17 cellular contexts compared by ENCODE assay signal in the genomic region with DNA sequence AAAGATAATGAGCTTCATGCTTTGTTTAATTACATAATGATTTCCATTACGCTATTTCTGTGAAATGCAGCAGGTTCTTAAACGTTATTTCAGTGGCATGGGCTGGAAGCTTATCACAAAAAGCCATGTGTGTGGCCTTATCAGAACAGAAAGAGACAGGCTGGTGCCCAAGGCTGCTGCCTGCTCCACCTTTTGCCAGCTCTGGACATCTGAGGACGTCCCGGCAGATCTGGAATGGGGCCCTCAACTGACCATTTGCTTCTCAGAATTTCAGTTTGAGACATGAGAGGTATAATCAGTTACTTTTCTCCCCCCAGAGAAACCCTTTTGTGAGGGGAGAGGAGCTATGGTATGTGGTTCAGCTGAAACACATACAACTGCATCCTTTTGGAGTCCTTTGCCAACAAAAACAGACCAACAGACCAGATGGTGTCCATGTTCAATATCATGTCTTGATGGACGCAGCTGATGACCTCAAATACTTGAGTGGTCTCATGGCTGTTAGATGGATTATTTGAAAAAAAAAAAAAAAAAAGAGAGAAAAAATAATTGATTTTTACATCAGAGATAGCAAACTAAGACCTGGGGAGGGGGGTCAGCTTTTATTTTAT. TPM values are rescaled to one million over a fixed set of nuclear protein-coding genes. Genes with fewer than 3 reads are reported as not detected.
"Had no signal": no experiment of that assay in that cellular context is flagged by ENCODE, and none has a peak within 500 bp of the region (broad histone marks: within the 10 kb centered on the region; RNA-seq: fewer than 3 reads in every experiment).

No MANE protein-coding gene starts in this region.

- H3K27me3 ChIP-seq: gastrocnemius medialis had no signal

- H3K4me3 ChIP-seq: gastrocnemius medialis had no signal

- DNase-seq: activated CD4-positive, alpha-beta T cell treated with anti-CD3 and anti-CD28 coated beads for 4 hours; activated CD8-positive, alpha-beta memory T cell treated with anti-CD3 and anti-CD28 coated beads, Interleukin-2, amount 50 U/mL, for 4 hours; activated CD8-positive, alpha-beta T cell treated with anti-CD3 and anti-CD28 coated beads, Interleukin-2, amount 10 ng/mL, durations not matched to agents 7 days and 5 days; activated gamma-delta T cell; activated T-cell treated with anti-CD3 and anti-CD28 coated beads, Interleukin-2, amount 50 U/mL, for 72 hours; amniotic stem cell; central memory CD4-positive, alpha-beta T cell; effector memory CD8-positive, alpha-beta T cell; gastrocnemius medialis; mammary epithelial cell; stimulated activated CD4-positive, alpha-beta T cell treated with anti-CD3 and anti-CD28 coated beads, Interleukin-12 subunit alpha, Interleukin-12 subunit beta, amount 100 ng/mL, for 4 hours; stimulated activated CD4-positive, alpha-beta T cell treated with anti-CD3 and anti-CD28 coated beads, Interleukin-2, amount 100 ng/mL, for 24 hours; T-helper 1 cell had no signal

- H3K9me3 ChIP-seq: gastrocnemius medialis had no signal

- ATAC-seq: activated CD8-positive, alpha-beta T cell treated with anti-CD3 and anti-CD28 coated beads, Interleukin-2, amount 10 ng/mL, durations not matched to agents 7 days and 5 days; activated naive CD4-positive, alpha-beta T cell treated with anti-CD3 and anti-CD28 coated beads, Interleukin-2, amount 50 U/mL, for 72 hours; activated T-cell treated with anti-CD3 and anti-CD28 coated beads, Interleukin-2, amount 50 U/mL, for 72 hours; effector memory CD8-positive, alpha-beta T cell; gastrocnemius medialis; stimulated activated effector memory CD8-positive, alpha-beta T cell treated with anti-CD3 and anti-CD28 coated beads, Interleukin-12 subunit alpha, Interleukin-12 subunit beta, amount 100 ng/mL, for 72 hours; WTC11 had no signal

RNA-seq across cellular contexts. Expression of gene PKDREJ, which starts 21.6 kb away (rescaled TPM):
- total RNA-seq: activated CD8-positive, alpha-beta T cell treated with anti-CD3 and anti-CD28 coated beads, Interleukin-2, amount 10 ng/mL, durations not matched to agents 7 days and 5 days; activated T-cell treated with anti-CD3 and anti-CD28 coated beads, Interleukin-2, amount 50 U/mL, for 72 hours; gastrocnemius medialis; mammary epithelial cell; osteoblast had no signal
- polyA plus RNA-seq: mammary epithelial cell had no signal
